Comparison of ENCODE assay signal across 1 cellular context in the genomic region with DNA sequence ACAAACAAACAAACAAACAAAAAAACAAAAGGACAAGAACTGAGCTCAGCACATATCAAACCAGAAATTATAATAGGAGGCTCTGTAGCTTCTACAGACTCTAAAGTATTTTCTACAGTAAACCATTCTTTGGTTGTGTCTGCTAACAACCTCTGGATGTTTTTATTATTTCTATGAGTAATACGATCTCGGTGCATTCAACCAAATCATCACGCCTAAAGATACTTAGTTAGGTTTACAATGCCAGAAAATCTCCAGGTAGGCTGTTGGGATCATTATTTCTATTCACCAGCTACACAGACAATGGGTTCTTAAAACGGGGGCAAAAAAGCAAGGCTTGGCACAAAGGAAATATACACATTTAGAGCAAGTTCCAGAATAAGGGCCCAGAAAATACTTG.
TF ChIP-seq lines count a peak whose summit lies in the region.

No MANE protein-coding gene starts in this region.

TF ChIP-seq in IMR-90, 13 proteins besides CTCF, POLR2A, EP300 and RAD21:
- TF ChIP-seq CHD1 (IDR thresholded peaks at IDR 0.05; ENCODE audit: low read depth, low read length) (no peak), FOS (IDR thresholded peaks at IDR 0.05; ENCODE audit: low read depth, low read length) (no peak), CEBPB (IDR thresholded peaks at IDR 0.05; ENCODE audit: low read depth, low read length) (no peak), MAZ (IDR thresholded peaks at IDR 0.05; ENCODE audit: borderline replicate concordance, low read depth, low read length) (no peak), BHLHE40 (IDR thresholded peaks at IDR 0.05; ENCODE audit: low read depth, low read length) (no peak)
- TF ChIP-seq, protein P1, sequence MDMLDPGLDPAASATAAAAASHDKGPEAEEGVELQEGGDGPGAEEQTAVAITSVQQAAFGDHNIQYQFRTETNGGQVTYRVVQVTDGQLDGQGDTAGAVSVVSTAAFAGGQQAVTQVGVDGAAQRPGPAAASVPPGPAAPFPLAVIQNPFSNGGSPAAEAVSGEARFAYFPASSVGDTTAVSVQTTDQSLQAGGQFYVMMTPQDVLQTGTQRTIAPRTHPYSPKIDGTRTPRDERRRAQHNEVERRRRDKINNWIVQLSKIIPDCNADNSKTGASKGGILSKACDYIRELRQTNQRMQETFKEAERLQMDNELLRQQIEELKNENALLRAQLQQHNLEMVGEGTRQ (IDR thresholded peaks at IDR 0.05; ENCODE audit: low read depth, low read length): no peak
- TF ChIP-seq, protein P2, sequence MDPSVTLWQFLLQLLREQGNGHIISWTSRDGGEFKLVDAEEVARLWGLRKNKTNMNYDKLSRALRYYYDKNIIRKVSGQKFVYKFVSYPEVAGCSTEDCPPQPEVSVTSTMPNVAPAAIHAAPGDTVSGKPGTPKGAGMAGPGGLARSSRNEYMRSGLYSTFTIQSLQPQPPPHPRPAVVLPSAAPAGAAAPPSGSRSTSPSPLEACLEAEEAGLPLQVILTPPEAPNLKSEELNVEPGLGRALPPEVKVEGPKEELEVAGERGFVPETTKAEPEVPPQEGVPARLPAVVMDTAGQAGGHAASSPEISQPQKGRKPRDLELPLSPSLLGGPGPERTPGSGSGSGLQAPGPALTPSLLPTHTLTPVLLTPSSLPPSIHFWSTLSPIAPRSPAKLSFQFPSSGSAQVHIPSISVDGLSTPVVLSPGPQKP (IDR thresholded peaks at IDR 0.05; ENCODE audit: borderline replicate concordance, low read depth, low read length): no peak
